Comparison of ENCODE assay signal across 1 cellular context in the genomic region with DNA sequence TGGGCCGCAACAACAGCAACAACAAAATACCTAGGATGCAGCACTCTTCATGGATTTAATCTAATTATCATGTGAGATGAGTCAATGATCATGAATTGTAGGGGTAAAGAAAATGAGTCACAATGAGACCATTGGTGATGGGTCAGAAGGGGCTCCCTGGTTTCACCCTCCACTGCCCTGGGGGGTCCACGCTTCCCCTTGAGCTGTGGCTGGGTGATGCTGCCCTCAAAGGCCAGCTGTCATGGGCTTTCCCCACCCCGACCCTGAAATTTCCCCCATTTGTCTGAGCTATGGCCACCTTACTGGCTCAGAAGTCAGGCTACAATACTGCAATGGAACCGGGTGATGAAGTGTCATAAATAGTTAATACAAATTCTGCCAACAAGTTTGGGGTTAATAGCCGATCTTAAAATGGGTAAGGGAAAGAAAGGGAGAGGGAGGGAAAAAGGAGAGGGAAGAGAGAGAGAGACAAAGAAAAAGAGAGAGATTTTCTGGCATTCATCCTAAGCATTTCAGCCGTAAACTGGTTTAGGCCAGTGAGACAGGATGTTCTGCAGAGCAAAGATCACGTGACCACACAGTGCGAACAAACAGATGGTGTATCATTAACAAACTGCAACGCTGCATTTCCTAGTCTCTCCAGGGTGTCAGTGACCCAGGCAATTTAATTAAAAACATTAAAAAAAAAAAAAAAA.
TF ChIP-seq lines count a peak whose summit lies in the region.

No MANE protein-coding gene starts in this region.

TF ChIP-seq in HepG2, 621 proteins besides CTCF, POLR2A, EP300 and RAD21 (continued from another document and continues in another):
- TF ChIP-seq, protein P1, sequence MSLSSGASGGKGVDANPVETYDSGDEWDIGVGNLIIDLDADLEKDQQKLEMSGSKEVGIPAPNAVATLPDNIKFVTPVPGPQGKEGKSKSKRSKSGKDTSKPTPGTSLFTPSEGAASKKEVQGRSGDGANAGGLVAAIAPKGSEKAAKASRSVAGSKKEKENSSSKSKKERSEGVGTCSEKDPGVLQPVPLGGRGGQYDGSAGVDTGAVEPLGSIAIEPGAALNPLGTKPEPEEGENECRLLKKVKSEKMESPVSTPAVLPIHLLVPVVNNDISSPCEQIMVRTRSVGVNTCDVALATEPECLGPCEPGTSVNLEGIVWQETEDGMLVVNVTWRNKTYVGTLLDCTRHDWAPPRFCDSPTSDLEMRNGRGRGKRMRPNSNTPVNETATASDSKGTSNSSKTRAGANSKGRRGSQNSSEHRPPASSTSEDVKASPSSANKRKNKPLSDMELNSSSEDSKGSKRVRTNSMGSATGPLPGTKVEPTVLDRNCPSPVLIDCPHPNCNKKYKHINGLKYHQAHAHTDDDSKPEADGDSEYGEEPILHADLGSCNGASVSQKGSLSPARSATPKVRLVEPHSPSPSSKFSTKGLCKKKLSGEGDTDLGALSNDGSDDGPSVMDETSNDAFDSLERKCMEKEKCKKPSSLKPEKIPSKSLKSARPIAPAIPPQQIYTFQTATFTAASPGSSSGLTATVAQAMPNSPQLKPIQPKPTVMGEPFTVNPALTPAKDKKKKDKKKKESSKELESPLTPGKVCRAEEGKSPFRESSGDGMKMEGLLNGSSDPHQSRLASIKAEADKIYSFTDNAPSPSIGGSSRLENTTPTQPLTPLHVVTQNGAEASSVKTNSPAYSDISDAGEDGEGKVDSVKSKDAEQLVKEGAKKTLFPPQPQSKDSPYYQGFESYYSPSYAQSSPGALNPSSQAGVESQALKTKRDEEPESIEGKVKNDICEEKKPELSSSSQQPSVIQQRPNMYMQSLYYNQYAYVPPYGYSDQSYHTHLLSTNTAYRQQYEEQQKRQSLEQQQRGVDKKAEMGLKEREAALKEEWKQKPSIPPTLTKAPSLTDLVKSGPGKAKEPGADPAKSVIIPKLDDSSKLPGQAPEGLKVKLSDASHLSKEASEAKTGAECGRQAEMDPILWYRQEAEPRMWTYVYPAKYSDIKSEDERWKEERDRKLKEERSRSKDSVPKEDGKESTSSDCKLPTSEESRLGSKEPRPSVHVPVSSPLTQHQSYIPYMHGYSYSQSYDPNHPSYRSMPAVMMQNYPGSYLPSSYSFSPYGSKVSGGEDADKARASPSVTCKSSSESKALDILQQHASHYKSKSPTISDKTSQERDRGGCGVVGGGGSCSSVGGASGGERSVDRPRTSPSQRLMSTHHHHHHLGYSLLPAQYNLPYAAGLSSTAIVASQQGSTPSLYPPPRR (CRISPR knock-in tag; IDR thresholded peaks at IDR 0.05; ENCODE audit: borderline replicate concordance) = no peak
- TF ChIP-seq MBD4 (IDR thresholded peaks at IDR 0.05; ENCODE audit: borderline replicate concordance, low read length) (no peak), MAFF (IDR thresholded peaks at IDR 0.05; ENCODE audit: low read depth, low read length) (peak; percentile 59), SP1 (IDR thresholded peaks at IDR 0.05) (no peak), SP1 (CRISPR knock-in tag; IDR thresholded peaks at IDR 0.05) (no peak), SNRNP70 (IDR thresholded peaks at IDR 0.05; ENCODE audit: low read depth, low read length) (no peak), AHR (CRISPR knock-in tag; IDR thresholded peaks at IDR 0.05) (no peak), ZNF121 (CRISPR knock-in tag; IDR thresholded peaks at IDR 0.05) (no peak), FOXA1 (IDR thresholded peaks at IDR 0.05) (no peak), FOXA1 (CRISPR knock-in tag; IDR thresholded peaks at IDR 0.05) (no peak; the same call in 1 of the 2 replicates), ZNF510 (CRISPR knock-in tag; IDR thresholded peaks at IDR 0.05; ENCODE audit: low read depth) (no peak; the same call in 1 of the 2 replicates), HNRNPL (IDR thresholded peaks at IDR 0.05; ENCODE audit: low read depth, low read length) (no peak), CBX5 (CRISPR knock-in tag; IDR thresholded peaks at IDR 0.05; ENCODE audit: borderline replicate concordance) (no peak), RBAK (CRISPR knock-in tag; IDR thresholded peaks at IDR 0.05) (no peak), ZNF460 (CRISPR knock-in tag; IDR thresholded peaks at IDR 0.05; ENCODE audit: borderline replicate concordance) (no peak), POLR2AphosphoS5 (IDR thresholded peaks at IDR 0.05; ENCODE audit: low read depth, low read length) (peak; percentile 50; the same call in 1 of the 2 replicates)
- TF ChIP-seq, protein P2, sequence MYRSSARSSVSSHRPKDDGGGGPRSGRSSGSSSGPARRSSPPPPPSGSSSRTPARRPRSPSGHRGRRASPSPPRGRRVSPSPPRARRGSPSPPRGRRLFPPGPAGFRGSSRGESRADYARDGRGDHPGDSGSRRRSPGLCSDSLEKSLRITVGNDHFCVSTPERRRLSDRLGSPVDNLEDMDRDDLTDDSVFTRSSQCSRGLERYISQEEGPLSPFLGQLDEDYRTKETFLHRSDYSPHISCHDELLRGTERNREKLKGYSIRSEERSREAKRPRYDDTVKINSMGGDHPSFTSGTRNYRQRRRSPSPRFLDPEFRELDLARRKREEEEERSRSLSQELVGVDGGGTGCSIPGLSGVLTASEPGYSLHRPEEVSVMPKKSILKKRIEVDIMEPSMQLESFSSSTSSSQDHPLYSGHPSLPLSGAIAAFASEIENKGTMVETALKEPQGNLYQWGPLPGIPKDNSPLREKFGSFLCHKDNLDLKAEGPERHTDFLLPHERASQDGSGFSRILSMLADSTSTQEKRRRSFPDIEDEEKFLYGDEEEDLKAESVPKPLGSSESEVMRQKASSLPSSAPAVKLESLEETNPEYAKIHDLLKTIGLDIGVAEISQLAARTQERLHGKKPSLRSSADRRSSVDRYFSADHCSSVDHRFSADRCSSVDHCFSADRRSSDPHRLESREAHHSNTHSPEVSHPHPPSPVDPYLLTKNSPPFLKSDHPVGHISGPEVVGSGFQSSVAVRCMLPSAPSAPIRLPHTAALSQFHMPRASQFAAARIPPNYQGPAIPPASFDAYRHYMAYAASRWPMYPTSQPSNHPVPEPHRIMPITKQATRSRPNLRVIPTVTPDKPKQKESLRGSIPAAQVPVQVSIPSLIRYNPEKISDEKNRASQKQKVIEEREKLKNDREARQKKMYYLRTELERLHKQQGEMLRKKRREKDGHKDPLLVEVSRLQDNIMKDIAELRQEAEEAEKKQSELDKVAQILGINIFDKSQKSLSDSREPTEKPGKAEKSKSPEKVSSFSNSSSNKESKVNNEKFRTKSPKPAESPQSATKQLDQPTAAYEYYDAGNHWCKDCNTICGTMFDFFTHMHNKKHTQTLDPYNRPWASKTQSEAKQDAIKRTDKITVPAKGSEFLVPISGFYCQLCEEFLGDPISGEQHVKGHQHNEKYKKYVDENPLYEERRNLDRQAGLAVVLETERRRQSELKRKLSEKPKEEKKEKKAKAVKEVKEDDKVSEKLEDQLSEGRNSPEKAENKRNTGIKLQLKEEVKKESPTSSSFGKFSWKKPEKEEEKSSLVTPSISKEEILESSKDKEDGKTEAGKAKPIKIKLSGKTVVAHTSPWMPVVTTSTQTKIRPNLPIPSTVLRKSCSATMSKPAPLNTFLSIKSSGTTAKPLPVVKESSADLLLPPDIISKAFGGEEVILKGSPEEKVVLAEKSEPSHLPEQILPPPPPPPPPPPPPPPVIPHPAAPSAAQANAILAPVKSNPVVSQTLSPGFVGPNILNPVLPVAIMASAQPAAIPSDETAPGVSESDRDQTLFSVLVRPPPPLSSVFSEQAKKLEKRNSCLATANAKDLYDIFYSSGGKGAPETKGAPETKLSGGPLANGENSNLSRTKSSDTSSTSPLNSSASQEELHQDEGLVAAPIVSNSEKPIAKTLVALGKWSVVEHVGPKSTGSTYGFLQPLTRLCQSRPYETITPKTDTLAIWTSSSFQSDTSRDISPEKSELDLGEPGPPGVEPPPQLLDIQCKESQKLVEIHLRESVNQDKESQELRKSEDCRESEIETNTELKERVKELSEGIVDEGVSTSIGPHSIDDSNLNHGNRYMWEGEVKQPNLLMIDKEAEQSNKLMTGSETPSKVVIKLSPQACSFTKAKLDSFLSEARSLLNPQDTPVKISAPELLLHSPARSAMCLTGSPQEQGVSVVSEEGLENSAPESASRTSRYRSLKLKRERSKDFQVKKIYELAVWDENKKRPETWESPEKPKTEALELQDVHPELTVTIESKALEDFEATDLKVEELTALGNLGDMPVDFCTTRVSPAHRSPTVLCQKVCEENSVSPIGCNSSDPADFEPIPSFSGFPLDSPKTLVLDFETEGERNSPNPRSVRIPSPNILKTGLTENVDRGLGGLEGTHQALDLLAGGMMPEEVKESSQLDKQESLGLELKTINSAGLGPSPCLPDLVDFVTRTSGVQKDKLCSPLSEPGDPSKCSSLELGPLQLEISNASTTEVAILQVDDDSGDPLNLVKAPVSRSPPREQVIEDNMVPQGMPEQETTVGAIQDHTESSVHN (CRISPR knock-in tag; IDR thresholded peaks at IDR 0.05) = no peak
- TF ChIP-seq, protein P3, sequence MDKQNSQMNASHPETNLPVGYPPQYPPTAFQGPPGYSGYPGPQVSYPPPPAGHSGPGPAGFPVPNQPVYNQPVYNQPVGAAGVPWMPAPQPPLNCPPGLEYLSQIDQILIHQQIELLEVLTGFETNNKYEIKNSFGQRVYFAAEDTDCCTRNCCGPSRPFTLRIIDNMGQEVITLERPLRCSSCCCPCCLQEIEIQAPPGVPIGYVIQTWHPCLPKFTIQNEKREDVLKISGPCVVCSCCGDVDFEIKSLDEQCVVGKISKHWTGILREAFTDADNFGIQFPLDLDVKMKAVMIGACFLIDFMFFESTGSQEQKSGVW (CRISPR knock-in tag; IDR thresholded peaks at IDR 0.05; ENCODE audit: borderline replicate concordance) = no peak
- TF ChIP-seq, protein P4, sequence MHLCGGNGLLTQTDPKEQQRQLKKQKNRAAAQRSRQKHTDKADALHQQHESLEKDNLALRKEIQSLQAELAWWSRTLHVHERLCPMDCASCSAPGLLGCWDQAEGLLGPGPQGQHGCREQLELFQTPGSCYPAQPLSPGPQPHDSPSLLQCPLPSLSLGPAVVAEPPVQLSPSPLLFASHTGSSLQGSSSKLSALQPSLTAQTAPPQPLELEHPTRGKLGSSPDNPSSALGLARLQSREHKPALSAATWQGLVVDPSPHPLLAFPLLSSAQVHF (CRISPR knock-in tag; IDR thresholded peaks at IDR 0.05) = no peak
- TF ChIP-seq, protein P5, sequence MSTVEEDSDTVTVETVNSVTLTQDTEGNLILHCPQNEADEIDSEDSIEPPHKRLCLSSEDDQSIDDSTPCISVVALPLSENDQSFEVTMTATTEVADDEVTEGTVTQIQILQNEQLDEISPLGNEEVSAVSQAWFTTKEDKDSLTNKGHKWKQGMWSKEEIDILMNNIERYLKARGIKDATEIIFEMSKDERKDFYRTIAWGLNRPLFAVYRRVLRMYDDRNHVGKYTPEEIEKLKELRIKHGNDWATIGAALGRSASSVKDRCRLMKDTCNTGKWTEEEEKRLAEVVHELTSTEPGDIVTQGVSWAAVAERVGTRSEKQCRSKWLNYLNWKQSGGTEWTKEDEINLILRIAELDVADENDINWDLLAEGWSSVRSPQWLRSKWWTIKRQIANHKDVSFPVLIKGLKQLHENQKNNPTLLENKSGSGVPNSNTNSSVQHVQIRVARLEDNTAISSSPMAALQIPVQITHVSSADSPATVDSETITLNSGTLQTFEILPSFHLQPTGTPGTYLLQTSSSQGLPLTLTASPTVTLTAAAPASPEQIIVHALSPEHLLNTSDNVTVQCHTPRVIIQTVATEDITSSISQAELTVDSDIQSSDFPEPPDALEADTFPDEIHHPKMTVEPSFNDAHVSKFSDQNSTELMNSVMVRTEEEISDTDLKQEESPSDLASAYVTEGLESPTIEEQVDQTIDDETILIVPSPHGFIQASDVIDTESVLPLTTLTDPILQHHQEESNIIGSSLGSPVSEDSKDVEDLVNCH (CRISPR knock-in tag; IDR thresholded peaks at IDR 0.05) = no peak
- TF ChIP-seq, protein P6, sequence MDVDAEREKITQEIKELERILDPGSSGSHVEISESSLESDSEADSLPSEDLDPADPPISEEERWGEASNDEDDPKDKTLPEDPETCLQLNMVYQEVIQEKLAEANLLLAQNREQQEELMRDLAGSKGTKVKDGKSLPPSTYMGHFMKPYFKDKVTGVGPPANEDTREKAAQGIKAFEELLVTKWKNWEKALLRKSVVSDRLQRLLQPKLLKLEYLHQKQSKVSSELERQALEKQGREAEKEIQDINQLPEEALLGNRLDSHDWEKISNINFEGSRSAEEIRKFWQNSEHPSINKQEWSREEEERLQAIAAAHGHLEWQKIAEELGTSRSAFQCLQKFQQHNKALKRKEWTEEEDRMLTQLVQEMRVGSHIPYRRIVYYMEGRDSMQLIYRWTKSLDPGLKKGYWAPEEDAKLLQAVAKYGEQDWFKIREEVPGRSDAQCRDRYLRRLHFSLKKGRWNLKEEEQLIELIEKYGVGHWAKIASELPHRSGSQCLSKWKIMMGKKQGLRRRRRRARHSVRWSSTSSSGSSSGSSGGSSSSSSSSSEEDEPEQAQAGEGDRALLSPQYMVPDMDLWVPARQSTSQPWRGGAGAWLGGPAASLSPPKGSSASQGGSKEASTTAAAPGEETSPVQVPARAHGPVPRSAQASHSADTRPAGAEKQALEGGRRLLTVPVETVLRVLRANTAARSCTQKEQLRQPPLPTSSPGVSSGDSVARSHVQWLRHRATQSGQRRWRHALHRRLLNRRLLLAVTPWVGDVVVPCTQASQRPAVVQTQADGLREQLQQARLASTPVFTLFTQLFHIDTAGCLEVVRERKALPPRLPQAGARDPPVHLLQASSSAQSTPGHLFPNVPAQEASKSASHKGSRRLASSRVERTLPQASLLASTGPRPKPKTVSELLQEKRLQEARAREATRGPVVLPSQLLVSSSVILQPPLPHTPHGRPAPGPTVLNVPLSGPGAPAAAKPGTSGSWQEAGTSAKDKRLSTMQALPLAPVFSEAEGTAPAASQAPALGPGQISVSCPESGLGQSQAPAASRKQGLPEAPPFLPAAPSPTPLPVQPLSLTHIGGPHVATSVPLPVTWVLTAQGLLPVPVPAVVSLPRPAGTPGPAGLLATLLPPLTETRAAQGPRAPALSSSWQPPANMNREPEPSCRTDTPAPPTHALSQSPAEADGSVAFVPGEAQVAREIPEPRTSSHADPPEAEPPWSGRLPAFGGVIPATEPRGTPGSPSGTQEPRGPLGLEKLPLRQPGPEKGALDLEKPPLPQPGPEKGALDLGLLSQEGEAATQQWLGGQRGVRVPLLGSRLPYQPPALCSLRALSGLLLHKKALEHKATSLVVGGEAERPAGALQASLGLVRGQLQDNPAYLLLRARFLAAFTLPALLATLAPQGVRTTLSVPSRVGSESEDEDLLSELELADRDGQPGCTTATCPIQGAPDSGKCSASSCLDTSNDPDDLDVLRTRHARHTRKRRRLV (CRISPR knock-in tag; IDR thresholded peaks at IDR 0.05) = no peak
- TF ChIP-seq, protein P7, sequence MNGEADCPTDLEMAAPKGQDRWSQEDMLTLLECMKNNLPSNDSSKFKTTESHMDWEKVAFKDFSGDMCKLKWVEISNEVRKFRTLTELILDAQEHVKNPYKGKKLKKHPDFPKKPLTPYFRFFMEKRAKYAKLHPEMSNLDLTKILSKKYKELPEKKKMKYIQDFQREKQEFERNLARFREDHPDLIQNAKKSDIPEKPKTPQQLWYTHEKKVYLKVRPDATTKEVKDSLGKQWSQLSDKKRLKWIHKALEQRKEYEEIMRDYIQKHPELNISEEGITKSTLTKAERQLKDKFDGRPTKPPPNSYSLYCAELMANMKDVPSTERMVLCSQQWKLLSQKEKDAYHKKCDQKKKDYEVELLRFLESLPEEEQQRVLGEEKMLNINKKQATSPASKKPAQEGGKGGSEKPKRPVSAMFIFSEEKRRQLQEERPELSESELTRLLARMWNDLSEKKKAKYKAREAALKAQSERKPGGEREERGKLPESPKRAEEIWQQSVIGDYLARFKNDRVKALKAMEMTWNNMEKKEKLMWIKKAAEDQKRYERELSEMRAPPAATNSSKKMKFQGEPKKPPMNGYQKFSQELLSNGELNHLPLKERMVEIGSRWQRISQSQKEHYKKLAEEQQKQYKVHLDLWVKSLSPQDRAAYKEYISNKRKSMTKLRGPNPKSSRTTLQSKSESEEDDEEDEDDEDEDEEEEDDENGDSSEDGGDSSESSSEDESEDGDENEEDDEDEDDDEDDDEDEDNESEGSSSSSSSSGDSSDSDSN (CRISPR knock-in tag; IDR thresholded peaks at IDR 0.05) = no peak; the same call in 1 of the 2 replicates
